8 cellular contexts compared by ENCODE assay signal in genomic region chr15:44537728-44538240, GRCh38. TPM values are rescaled to one million over a fixed set of nuclear protein-coding genes. Genes with fewer than 3 reads are reported as not detected.
DNase-seq lines count a peak whose midpoint lies in the region; ATAC-seq and TF ChIP-seq lines count a peak whose summit lies in the region.

No MANE protein-coding gene starts in this region.

- peak overlapping the region; percentile 90 for H3K27ac Mint-ChIP-seq in Caco-2 (ENCODE audit: unreplicated experiment)

- 0 out of 2 replicates have a peak overlapping the region, but pooled peaks have one; percentile 64 for H2AFZ ChIP-seq in KMS-11 (ENCODE audit: low read depth)

- peak overlapping the region; percentile 71 for H3K4me2 ChIP-seq in KMS-11

- DNase-seq in Caco-2 (peak; percentile 53 to 54), adrenal gland (no peak), islet precursor cell (peak; percentile 54), substantia nigra (lab: John Stamatoyannopoulos, UW) (no peak), cerebellar cortex (ENCODE audit: low spot score) (no peak)

- peak overlapping the region; percentile 93 for H3K4me3 ChIP-seq in Caco-2 (ENCODE audit: low read depth, low read length)
- H3K4me3 ChIP-seq in KMS-11 (IDR thresholded peaks at IDR 0.05; ENCODE audit: insufficient read depth, low read depth, low read length): peak overlapping the region; percentile 32
- peak overlapping the region in 3 of 4 donors; percentile 79 to 84 (median 82) for H3K4me3 ChIP-seq in adrenal gland

- peak overlapping the region; percentile 95 for H3K27ac ChIP-seq in KMS-11
- peak overlapping the region; percentile 95 to 99 (median 98) for H3K27ac ChIP-seq in adrenal gland
- peak overlapping the region; percentile 84 for H3K27ac ChIP-seq in substantia nigra (ENCODE audit: low read depth, low read length, poor library complexity, severe bottlenecking)

- POLR2A ChIA-PET in Caco-2 (lab: Charles Lee): interaction anchor here (0.7 to 1.4 kb wide), 5 partner anchors 9 to 737 kb away, joined by 3 to 7 read pairs (median 3); partner anchors contain the start of genes GOLM2, HYPK and SERINC4

- peaks cover 12% of the 10 kb centered on the region for H3K4me1 Mint-ChIP-seq in Caco-2 (ENCODE audit: low read depth, unreplicated experiment)

- H3K9ac ChIP-seq in KMS-11: peak overlapping the region; percentile 97

- H3K27me3 Mint-ChIP-seq in Caco-2 (ENCODE audit: insufficient read depth, unreplicated experiment): no peaks in the 10 kb centered on the region

- peak overlapping the region; percentile 94 for H3K4me3 Mint-ChIP-seq in Caco-2 (ENCODE audit: unreplicated experiment)

- CTCF ChIA-PET in Caco-2 (lab: Charles Lee): interaction anchor here (0.7 kb wide), 1 partner anchor 125 kb away, joined by 4 read pairs; no protein-coding TSS in a partner anchor

- ATAC-seq in GM19452 (IDR thresholded peaks at IDR 0.05; ENCODE audit: unreplicated experiment): no peak
- no peak for ATAC-seq in HG03280 (IDR thresholded peaks at IDR 0.05; ENCODE audit: unreplicated experiment)

- H3K9me3 ChIP-seq in Caco-2 (no peaks in the 10 kb centered on the region; the same call in 1 of the 2 replicates), adrenal gland (replicated peaks in 1 of 3) (no peaks in the 10 kb centered on the region)

- 8 to 29% (median 13%) methylated on average over 9 to 13 of the region's 13 CpGs for WGBS in adrenal gland, 4 donors

- intact Hi-C loops in Caco-2 (cut with micrococcal nuclease; ENCODE audit: unreplicated experiment): loop anchor here (10.0 kb wide), 1 partner anchor 253 kb away; the partner anchor contains the start of gene GOLM2
- intact Hi-C loops in adrenal gland (cut with DNase I): no loop called here

- H3K4me1 ChIP-seq in Caco-2 (peaks cover 4% of the 10 kb centered on the region; the same call in 1 of the 2 replicates), KMS-11 (ENCODE audit: low read depth, poor library complexity, severe bottlenecking) (peaks cover 44% of the 10 kb centered on the region), adrenal gland (replicated peaks in 1 of 2) (peaks cover 29 to 46% of the 10 kb centered on the region in 2 donors)

- H3K79me2 ChIP-seq in KMS-11 (ENCODE audit: insufficient read depth, low read depth): peaks cover 57% of the 10 kb centered on the region

- BruUV-seq in Caco-2 (replicated peaks; lab: Mats Ljungman, UMichigan): no TSS peak

- peaks cover 88% of the 10 kb centered on the region for H3K36me3 Mint-ChIP-seq in Caco-2 (ENCODE audit: insufficient read depth, unreplicated experiment)

- no peak for TF ChIP-seq POLR2A in adrenal gland (IDR thresholded peaks at IDR 0.05)

- H3K36me3 ChIP-seq in Caco-2 (ENCODE audit: control insufficient read depth, insufficient read depth, low read length): no peaks in the 10 kb centered on the region
- peaks cover 3% of the 10 kb centered on the region; the same call in 1 of the 2 replicates for H3K36me3 ChIP-seq in KMS-11 (ENCODE audit: insufficient read depth)
- no peaks in the 10 kb centered on the region for H3K36me3 ChIP-seq in adrenal gland (replicated peaks in 1 of 2)

- H3K9me3 Mint-ChIP-seq in Caco-2 (ENCODE audit: unreplicated experiment): no peaks in the 10 kb centered on the region

- H3K27me3 ChIP-seq in Caco-2 (replicated peaks; ENCODE audit: control insufficient read depth, insufficient read depth, low read length) (no peaks in the 10 kb centered on the region), KMS-11 (ENCODE audit: insufficient read depth, low read depth) (no peaks in the 10 kb centered on the region), adrenal gland (no peaks in the 10 kb centered on the region)

- H4K20me1 ChIP-seq in KMS-11 (ENCODE audit: insufficient read depth): 0 out of 2 replicates have a peak, but pooled peaks cover 3% of the 10 kb centered on the region

- TF ChIP-seq CTCF in Caco-2 (IDR thresholded peaks at IDR 0.05; ENCODE audit: insufficient read depth in 1 of 2, low read depth in 1 of 2, low read length in 1 of 2, severe bottlenecking in 1 of 2, unreplicated experiment in 1 of 2) (peak in 1 of 2 experiments; percentile 19), KMS-11 (conservative IDR thresholded peaks at IDR 0.05; ENCODE audit: low read depth, low read length) (no peak), adrenal gland (IDR thresholded peaks at IDR 0.05) (peak in 1 of 6 experiments; percentile 3)

RNA-seq across cellular contexts. Expression of gene EIF3J, which starts 0.8 kb away (rescaled TPM):
- total RNA-seq in Caco-2 (2022): 179 and 182 TPM in 2 replicates
- total RNA-seq in adrenal gland: 10 to 100 TPM; 21.5 to 97.7 (median 53.8) TPM
- polyA plus RNA-seq in adrenal gland: 100 to 1,000 TPM in 1 of 3 donors, 10 to 100 TPM in 2; 21.4 to 178 (median 26.3) TPM

Comparison
In these comparisons a context has a peak if more than half of its experiments do, and no peak if none do; other contexts are left out.
1. DNase-seq: peak in Caco-2 (2 of 2) and islet precursor cell (single experiment); none in adrenal gland (0 of 7), substantia nigra (0 of 49) and cerebellar cortex (single experiment).
2. H3K4me3 ChIP-seq: peak in every context shown above with its lines; median percentile 93 in Caco-2; 82 in adrenal gland; 32 in KMS-11.
3. Peak in every context shown above with its lines, with median percentiles within 50 percentile points of each other: H3K27ac ChIP-seq.